Comparison of ENCODE assay signal across 17 cellular contexts in genomic region chr1:65799601-65800000, GRCh38.
DNase-seq lines count a peak whose midpoint lies in the region; ATAC-seq lines count a peak whose summit lies in the region.
"Had no signal": no experiment of that assay in that cellular context is flagged by ENCODE, and none has a peak within 500 bp of the region (broad histone marks: within the 10 kb centered on the region; RNA-seq: fewer than 3 reads in every experiment).

No MANE protein-coding gene starts in this region.

- no peak for ATAC-seq in HG02885 (IDR thresholded peaks at IDR 0.05; ENCODE audit: poor library complexity, unreplicated experiment)
- no peak for ATAC-seq in HG02852 (IDR thresholded peaks at IDR 0.05; ENCODE audit: unreplicated experiment)
- ATAC-seq: A549, Panc1, SK-N-SH treated with all-trans-retinoic acid at 6 μM for 48 hours had no signal

- peak; percentile 91 for DNase-seq in DMS153 (lab: John Stamatoyannopoulos, UW)
- peak; percentile 10 for DNase-seq in NCI-H1417 treated with DMSO at 0.1 percent for 48 hours (lab: John Stamatoyannopoulos, UW)
- peak; percentile 35 for DNase-seq in NCI-H345 treated with DMSO at 0.1 percent for 48 hours (lab: John Stamatoyannopoulos, UW; ENCODE audit: unreplicated experiment)
- peak; percentile 69 for DNase-seq in RPMI8226
- DNase-seq in GM19238 (ENCODE audit: insufficient read length, low spot score) = no peak
- DNase-seq in NCI-H1436 (lab: John Stamatoyannopoulos, UW) = no peak
- DNase-seq: EL, HFFc6, Kasumi-1, NCI-H1436 treated with DMSO at 0.1 percent for 48 hours, NCI-H69, Right ventricle myocardium superior had no signal

Comparison
In these comparisons a context has a peak if more than half of its experiments do, and no peak if none do; other contexts are left out.
1. DNase-seq: peak in DMS153 (single experiment), NCI-H1417 treated with DMSO at 0.1 percent for 48 hours (single experiment), NCI-H345 treated with DMSO at 0.1 percent for 48 hours (single experiment) and RPMI8226 (single experiment); none in GM19238 (single experiment) and NCI-H1436 (single experiment).